24 cellular contexts compared by ENCODE assay signal in genomic region chr4:2765832-2766526, GRCh38. TPM values are rescaled to one million over a fixed set of nuclear protein-coding genes. Genes with fewer than 3 reads are reported as not detected.
DNase-seq lines count a peak whose midpoint lies in the region; ATAC-seq and TF ChIP-seq lines count a peak whose summit lies in the region.
"Had no signal": no experiment of that assay in that cellular context is flagged by ENCODE, and none has a peak within 500 bp of the region (broad histone marks: within the 10 kb centered on the region; RNA-seq: fewer than 3 reads in every experiment).

No MANE protein-coding gene starts in this region.

- H2AFZ ChIP-seq in osteoblast (ENCODE audit: low read length), result no peak overlapping the region

- H3K9me3 ChIP-seq in osteoblast (ENCODE audit: low read depth, low read length), result no peaks in the 10 kb centered on the region
- H3K9me3 ChIP-seq: BE2C had no signal

- CTCF ChIA-PET in activated B cell treated with CpG ODN at 0.5 μM for 24 hours (lab: Charles Lee), result interaction anchor here (0.6 to 1.0 kb wide), 2 partner anchors 13 to 127 kb away, joined by 3 to 6 read pairs; no protein-coding TSS in a partner anchor

- no peaks in the 10 kb centered on the region for H3K79me2 ChIP-seq in osteoblast (ENCODE audit: insufficient read depth, low read length)

- no peaks in the 10 kb centered on the region for H3K36me3 Mint-ChIP-seq in activated B cell treated with CpG ODN at 0.5 μM for 24 hours (ENCODE audit: low read depth)
- H3K36me3 Mint-ChIP-seq in stimulated activated naive B cell treated with anti-CD40 and anti-IgM and Interleukin-4, amounts not matched to agents 10 μg/mL and 1 μg/mL and 100 μg/mL, for 72 hours, result peaks cover 5 to 7% of the 10 kb centered on the region in 2 donors
- H3K36me3 Mint-ChIP-seq: CD8-positive, alpha-beta memory T cell had no signal

- TF ChIP-seq CTCF in activated B cell treated with CpG ODN at 0.5 μM for 24 hours (IDR thresholded peaks at IDR 0.05) (no peak), osteoblast (IDR thresholded peaks at IDR 0.05; ENCODE audit: extremely low read depth, low read depth, low read length) (no peak)

- no peaks in the 10 kb centered on the region for H3K27me3 ChIP-seq in osteoblast (ENCODE audit: insufficient read depth, low read length)
- H3K27me3 ChIP-seq: BE2C had no signal

- peaks cover 18% of the 10 kb centered on the region for H3K4me1 Mint-ChIP-seq in activated B cell treated with CpG ODN at 0.5 μM for 24 hours
- peaks cover 25 to 34% of the 10 kb centered on the region in 2 donors for H3K4me1 Mint-ChIP-seq in stimulated activated naive B cell treated with anti-CD40 and anti-IgM and Interleukin-4, amounts not matched to agents 10 μg/mL and 1 μg/mL and 100 μg/mL, for 72 hours

- DNase-seq in D341Med (ENCODE audit: low spot score) (peak; percentile 17), activated B cell treated with CpG ODN at 0.5 μM for 24 hours (no peak), osteoblast (ENCODE audit: insufficient read length, low spot score, missing footprints) (peak; percentile 61), NCI-H128 (lab: John Stamatoyannopoulos, UW; ENCODE audit: unreplicated experiment) (no peak), GM19240 (ENCODE audit: insufficient read length, low spot score) (no peak)
- no peak for DNase-seq in stimulated activated naive B cell treated with anti-CD40 and anti-IgM and Interleukin-4, amounts not matched to agents 10 μg/mL and 1 μg/mL and 100 μg/mL, for 72 hours
- DNase-seq: BE2C; CD8-positive, alpha-beta memory T cell; DMS79 treated with DMSO at 0.1 percent for 48 hours; GF-D8; GOT3; HCEC 1CT; NCI-H1048; NCI-H1417 treated with DMSO at 0.1 percent for 48 hours; NCI-H1694 treated with DMSO at 0.1 percent for 48 hours; NCI-H2081 treated with DMSO at 0.1 percent for 48 hours; NCI-H2171; NCI-H226; NCI-H510A; NCI-H69; Right ventricle myocardium superior; RPMI8226 had no signal

- ATAC-seq in activated B cell treated with CpG ODN at 0.5 μM for 24 hours (ENCODE audit: low read depth) (no peak), GM19351 (IDR thresholded peaks at IDR 0.05; ENCODE audit: unreplicated experiment) (no peak)
- no peak for ATAC-seq in stimulated activated naive B cell treated with anti-CD40 and anti-IgM and Interleukin-4, amounts not matched to agents 10 μg/mL and 1 μg/mL and 100 μg/mL, for 72 hours (replicated peaks)

- no peaks in the 10 kb centered on the region for H3K27me3 Mint-ChIP-seq in activated B cell treated with CpG ODN at 0.5 μM for 24 hours
- H3K27me3 Mint-ChIP-seq in stimulated activated naive B cell treated with anti-CD40 and anti-IgM and Interleukin-4, amounts not matched to agents 10 μg/mL and 1 μg/mL and 100 μg/mL, for 72 hours, result no peaks in the 10 kb centered on the region

- peaks cover 3% of the 10 kb centered on the region for H3K4me1 ChIP-seq in osteoblast (ENCODE audit: insufficient read depth, low read length)

- H3K9me3 Mint-ChIP-seq in activated B cell treated with CpG ODN at 0.5 μM for 24 hours, result no peaks in the 10 kb centered on the region
- H3K9me3 Mint-ChIP-seq in stimulated activated naive B cell treated with anti-CD40 and anti-IgM and Interleukin-4, amounts not matched to agents 10 μg/mL and 1 μg/mL and 100 μg/mL, for 72 hours, result peaks cover 0 to 4% of the 10 kb centered on the region in 2 donors
- H3K9me3 Mint-ChIP-seq: CD8-positive, alpha-beta memory T cell had no signal

- no peak overlapping the region for H3K27ac ChIP-seq in osteoblast (ENCODE audit: low read depth, low read length)
- H3K27ac ChIP-seq: HL-60 had no signal

- intact Hi-C loops in activated B cell treated with CpG ODN at 0.5 μM for 24 hours (cut with micrococcal nuclease), result loop anchor here (2.0 kb wide), 2 partner anchors 21 to 271 kb away; no protein-coding TSS in a partner anchor

- H3K4me2 ChIP-seq in osteoblast (ENCODE audit: insufficient read depth, low read length), result no peak overlapping the region

- no peak overlapping the region for H3K4me3 Mint-ChIP-seq in activated B cell treated with CpG ODN at 0.5 μM for 24 hours
- H3K4me3 Mint-ChIP-seq in stimulated activated naive B cell treated with anti-CD40 and anti-IgM and Interleukin-4, amounts not matched to agents 10 μg/mL and 1 μg/mL and 100 μg/mL, for 72 hours, result no peak overlapping the region

- no peak overlapping the region for H3K4me3 ChIP-seq in osteoblast (ENCODE audit: insufficient read depth, low read length)

- H3K27ac Mint-ChIP-seq in activated B cell treated with CpG ODN at 0.5 μM for 24 hours, result peak overlapping the region; percentile 19
- H3K27ac Mint-ChIP-seq in stimulated activated naive B cell treated with anti-CD40 and anti-IgM and Interleukin-4, amounts not matched to agents 10 μg/mL and 1 μg/mL and 100 μg/mL, for 72 hours, result peak overlapping the region; percentile 75

- no peaks in the 10 kb centered on the region for H3K36me3 ChIP-seq in osteoblast (ENCODE audit: insufficient read depth, low read length)
- H3K36me3 ChIP-seq: BE2C had no signal

- POLR2A ChIA-PET in activated B cell treated with CpG ODN at 0.5 μM for 24 hours (lab: Charles Lee), result interaction anchor here (1.0 to 3.6 kb wide), 4 partner anchors 19 to 86 kb away, joined by 3 to 17 read pairs (median 4); no protein-coding TSS in a partner anchor

- no peaks in the 10 kb centered on the region for H4K20me1 ChIP-seq in osteoblast (ENCODE audit: insufficient read depth, low read length)

RNA-seq across cellular contexts. Expression of gene TNIP2, which starts 9.8 kb away (rescaled TPM):
- 79.1 and 83.2 TPM in 2 replicates for total RNA-seq in activated B cell treated with CpG ODN at 0.5 μM for 24 hours
- 37.7 and 44.9 TPM in 2 replicates for total RNA-seq in osteoblast

RNA-seq across cellular contexts. Expression of gene SH3BP2, which starts 26.9 kb away (rescaled TPM):
- total RNA-seq in activated B cell treated with CpG ODN at 0.5 μM for 24 hours (40.4 and 43.2 TPM in 2 replicates), osteoblast (26.4 and 28.0 TPM in 2 replicates)

Comparison
In these comparisons a context has a peak if more than half of its experiments do, and no peak if none do; other contexts are left out.
1. DNase-seq: peak in D341Med (single experiment) and osteoblast (single experiment); none in activated B cell treated with CpG ODN at 0.5 μM for 24 hours (single experiment), stimulated activated naive B cell treated with anti-CD40 and anti-IgM and Interleukin-4, amounts not matched to agents 10 μg/mL and 1 μg/mL and 100 μg/mL, for 72 hours (single experiment), NCI-H128 (single experiment) and GM19240 (single experiment).